ENCODE assay signal across 9 cellular contexts in genomic region chr1:158113759-158114127, GRCh38.
DNase-seq lines count a peak whose midpoint lies in the region; FAIRE-seq and TF ChIP-seq lines count a peak whose summit lies in the region.
"Had no signal": no experiment of that assay in that cellular context is flagged by ENCODE, and none has a peak within 500 bp of the region (broad histone marks: within the 10 kb centered on the region; RNA-seq: fewer than 3 reads in every experiment).

No MANE protein-coding gene starts in this region.

- no peaks in the 10 kb centered on the region for H3K36me3 Mint-ChIP-seq in CD8-positive, alpha-beta memory T cell
- no peaks in the 10 kb centered on the region for H3K36me3 Mint-ChIP-seq in progenitor cell of endocrine pancreas (ENCODE audit: insufficient read depth)

- TF ChIP-seq POLR2A in esophagus muscularis mucosa (IDR thresholded peaks at IDR 0.05; ENCODE audit: low read depth) (no peak), H54 (IDR thresholded peaks at IDR 0.05; ENCODE audit: low read depth, low read length) (no peak)

- H3K27me3 Mint-ChIP-seq in CD8-positive, alpha-beta memory T cell: peaks cover 39 to 59% of the 10 kb centered on the region in 2 donors
- peaks cover 47% of the 10 kb centered on the region for H3K27me3 Mint-ChIP-seq in progenitor cell of endocrine pancreas

- H3K9me3 Mint-ChIP-seq in CD8-positive, alpha-beta memory T cell: peaks cover 0 to 1% (median 0%) of the 10 kb centered on the region in 5 donors
- H3K9me3 Mint-ChIP-seq in progenitor cell of endocrine pancreas (ENCODE audit: low read depth): peaks cover 4% of the 10 kb centered on the region

- no peak for DNase-seq in CD8-positive, alpha-beta memory T cell
- no peak for DNase-seq in SJSA1 (ENCODE audit: low read depth in 1 of 2, low spot score in 2 of 2)
- DNase-seq in esophagus muscularis mucosa (ENCODE audit: extremely low spot score): no peak
- no peak for DNase-seq in progenitor cell of endocrine pancreas (ENCODE audit: low spot score, unreplicated experiment)
- no peak for DNase-seq in H54 (ENCODE audit: insufficient read length, low spot score)
- no peak for DNase-seq in NCI-H748 treated with DMSO at 0.1 percent for 48 hours (lab: John Stamatoyannopoulos, UW)
- no peak for DNase-seq in NCI-H526 treated with DMSO at 0.1 percent for 48 hours (lab: John Stamatoyannopoulos, UW)
- DNase-seq in activated CD4-positive, alpha-beta T cell treated with anti-CD3 and anti-CD28 coated beads for 4 hours: no peak

- no peak for TF ChIP-seq EP300 in esophagus muscularis mucosa (IDR thresholded peaks at IDR 0.05)

- peak overlapping the region in 2 of 8 donors; percentile 34 to 60 for H3K27ac Mint-ChIP-seq in CD8-positive, alpha-beta memory T cell
- H3K27ac Mint-ChIP-seq in progenitor cell of endocrine pancreas: no peak overlapping the region

- peaks cover 17 to 24% (median 22%) of the 10 kb centered on the region in 3 donors for H3K4me1 Mint-ChIP-seq in CD8-positive, alpha-beta memory T cell
- peaks cover 20% of the 10 kb centered on the region for H3K4me1 Mint-ChIP-seq in progenitor cell of endocrine pancreas (ENCODE audit: low read depth)

- H3K4me1 ChIP-seq in CD8-positive, alpha-beta memory T cell (ENCODE audit: insufficient read depth, low read length): peaks cover 5% of the 10 kb centered on the region
- H3K4me1 ChIP-seq in SJSA1 (replicated peaks) (peaks cover 9% of the 10 kb centered on the region), esophagus muscularis mucosa (peaks cover 11 to 26% (median 24%) of the 10 kb centered on the region in 4 donors)

- H3K27me3 ChIP-seq in CD8-positive, alpha-beta memory T cell (ENCODE audit: insufficient read depth, low read length, poor library complexity, severe bottlenecking): peaks cover 7% of the 10 kb centered on the region
- H3K27me3 ChIP-seq in SJSA1 (replicated peaks) (peaks cover 11% of the 10 kb centered on the region), esophagus muscularis mucosa (peaks cover 0 to 57% (median 2%) of the 10 kb centered on the region in 4 donors)

- TF ChIP-seq CTCF in esophagus muscularis mucosa (IDR thresholded peaks at IDR 0.05): no peak
- no peak for TF ChIP-seq CTCF in progenitor cell of endocrine pancreas (IDR thresholded peaks at IDR 0.05; ENCODE audit: unreplicated experiment)

- CTCF ChIA-PET in CD8-positive, alpha-beta memory T cell (lab: Charles Lee): interaction anchor here (1.6 to 3.9 kb wide), 3 partner anchors 9 to 18 kb away, joined by 3 to 19 read pairs (median 6); no protein-coding TSS in a partner anchor

- no peaks in the 10 kb centered on the region for H3K9me3 ChIP-seq in CD8-positive, alpha-beta memory T cell (ENCODE audit: low read length)
- H3K9me3 ChIP-seq in SJSA1 (replicated peaks) (no peaks in the 10 kb centered on the region), esophagus muscularis mucosa (no peaks in the 10 kb centered on the region)
- H3K9me3 ChIP-seq: adrenal gland had no signal

- FAIRE-seq in H54 (lab: Jason Lieb, UNC): no peak

- no peak overlapping the region for H3K27ac ChIP-seq in CD8-positive, alpha-beta memory T cell (ENCODE audit: low read depth, low read length)
- no peak overlapping the region for H3K27ac ChIP-seq in SJSA1
- no peak overlapping the region for H3K27ac ChIP-seq in esophagus muscularis mucosa (replicated peaks in 1 of 4)
- H3K27ac ChIP-seq: adrenal gland had no signal

- 35% methylated on average over 8 of the region's 8 CpGs for WGBS in esophagus muscularis mucosa

- peak overlapping the region; percentile 32 to 83 (median 79) for H3K4me3 Mint-ChIP-seq in CD8-positive, alpha-beta memory T cell
- H3K4me3 Mint-ChIP-seq in progenitor cell of endocrine pancreas (ENCODE audit: low read depth): peak overlapping the region; percentile 63

- POLR2A ChIA-PET in CD8-positive, alpha-beta memory T cell (lab: Charles Lee): no interaction called here

- intact Hi-C loops in esophagus muscularis mucosa (cut with DNase I): no loop called here

- no peak overlapping the region for H3K4me3 ChIP-seq in CD8-positive, alpha-beta memory T cell (ENCODE audit: low read length)
- H3K4me3 ChIP-seq in SJSA1: peak overlapping the region; percentile 42
- H3K4me3 ChIP-seq in esophagus muscularis mucosa: peak overlapping the region; percentile 59 to 66 (median 60)

- H3K36me3 ChIP-seq in CD8-positive, alpha-beta memory T cell (ENCODE audit: insufficient read depth, low read length): no peaks in the 10 kb centered on the region
- no peaks in the 10 kb centered on the region for H3K36me3 ChIP-seq in SJSA1
- no peaks in the 10 kb centered on the region for H3K36me3 ChIP-seq in esophagus muscularis mucosa
- H3K36me3 ChIP-seq: adrenal gland had no signal
